Comparison of ENCODE assay signal across 20 cellular contexts in the genomic region with DNA sequence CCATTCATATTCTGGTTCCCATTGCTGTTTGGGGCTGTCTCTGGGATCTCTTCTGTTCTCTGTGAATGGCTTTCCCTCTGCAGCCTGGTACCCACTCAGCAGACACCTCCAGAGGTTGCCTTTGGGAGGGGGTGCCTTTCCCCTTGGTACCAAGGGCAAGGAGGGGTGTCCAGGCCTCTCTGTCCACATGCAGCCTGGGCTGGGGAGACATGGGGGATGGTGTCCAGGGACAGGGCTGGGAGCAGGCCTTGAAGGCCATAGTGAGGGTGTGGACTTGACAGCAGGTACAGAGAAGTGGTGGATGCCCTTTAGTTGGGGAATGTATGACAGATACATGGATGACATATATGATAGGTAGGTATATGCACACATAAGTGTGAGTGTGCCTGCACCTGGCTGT.
A peak's percentile ranks its signal among the peaks of the same experiment; 100 is the strongest.
DNase-seq lines count a peak whose midpoint lies in the region; ATAC-seq and TF ChIP-seq lines count a peak whose summit lies in the region.
"Had no signal": no experiment of that assay in that cellular context is flagged by ENCODE, and none has a peak within 500 bp of the region (broad histone marks: within the 10 kb centered on the region; RNA-seq: fewer than 3 reads in every experiment).

No MANE protein-coding gene starts in this region.

- no peaks in the 10 kb centered on the region for H3K9me3 ChIP-seq in upper lobe of right lung
- H3K9me3 ChIP-seq: BLaER1 treated with 17β-estradiol and CSF1 and Interleukin-3, amounts not matched to agents 10 nM and 100 nM had no signal

- H3K27ac ChIP-seq in upper lobe of right lung (no peak overlapping the region), brain microvascular endothelial cell (no peak overlapping the region)
- H3K27ac ChIP-seq: 22Rv1; BLaER1 treated with 17β-estradiol and CSF1 and Interleukin-3, amounts not matched to agents 10 nM and 100 nM; HL-60 had no signal

- H3K36me3 Mint-ChIP-seq in nephron progenitor cell (ENCODE audit: low read depth): no peaks in the 10 kb centered on the region
- H3K36me3 Mint-ChIP-seq: CD8-positive, alpha-beta T cell had no signal

- peaks cover 7% of the 10 kb centered on the region for H3K27me3 Mint-ChIP-seq in nephron progenitor cell (ENCODE audit: low read depth, poor library complexity)

- no peaks in the 10 kb centered on the region for H3K9me3 Mint-ChIP-seq in nephron progenitor cell
- H3K9me3 Mint-ChIP-seq: CD8-positive, alpha-beta T cell; HFFc6 had no signal

- H3K4me3 ChIP-seq in upper lobe of right lung: no peak overlapping the region
- no peak overlapping the region for H3K4me3 ChIP-seq in brain microvascular endothelial cell (ENCODE audit: low read depth, low read length)
- H3K4me3 ChIP-seq: BLaER1 treated with 17β-estradiol and CSF1 and Interleukin-3, amounts not matched to agents 10 nM and 100 nM; GM12878 had no signal

- in situ Hi-C loops in brain microvascular endothelial cell (cut with HindIII; ENCODE audit: low pct_ligation_motif_present, low sequenced_read_pairs): no loop called here

- no peak for ATAC-seq in upper lobe of right lung
- ATAC-seq: CD8-positive, alpha-beta T cell; GM12878; HCT116 had no signal

- no peaks in the 10 kb centered on the region for H3K36me3 ChIP-seq in upper lobe of right lung
- no peaks in the 10 kb centered on the region for H3K36me3 ChIP-seq in brain microvascular endothelial cell (replicated peaks)
- H3K36me3 ChIP-seq: BLaER1 treated with 17β-estradiol and CSF1 and Interleukin-3, amounts not matched to agents 10 nM and 100 nM had no signal

- intact Hi-C loops in posterior vena cava (cut with DNase I) (no loop called here), upper lobe of right lung (cut with DNase I) (no loop called here)

- TF ChIP-seq CTCF in nephron progenitor cell (IDR thresholded peaks at IDR 0.05) (no peak), upper lobe of right lung (IDR thresholded peaks at IDR 0.05) (no peak), brain microvascular endothelial cell (IDR thresholded peaks at IDR 0.05; ENCODE audit: low read depth, low read length, missing control alignments) (no peak)

- H3K4me1 Mint-ChIP-seq in nephron progenitor cell: peaks cover 11% of the 10 kb centered on the region
- H3K4me1 Mint-ChIP-seq: B cell had no signal

- no peak overlapping the region for H3K4me3 Mint-ChIP-seq in nephron progenitor cell
- H3K4me3 Mint-ChIP-seq: B cell; CD8-positive, alpha-beta T cell; HFFc6 had no signal

- H3K27ac Mint-ChIP-seq in nephron progenitor cell: peak overlapping the region; percentile 69
- H3K27ac Mint-ChIP-seq: B cell; CD8-positive, alpha-beta T cell; HFFc6 had no signal

- DNase-seq in activated effector memory CD4-positive, alpha-beta T cell treated with anti-CD3 and anti-CD28 coated beads, Interleukin-2, amount 50 U/mL, for 16 hours: peak; percentile 14
- no peak for DNase-seq in activated effector memory CD4-positive, alpha-beta T cell treated with Interleukin-2 at 50 U/mL for 16 hours
- DNase-seq in nephron progenitor cell (no peak), posterior vena cava (ENCODE audit: low spot score) (peak; percentile 32), upper lobe of right lung (peak; percentile 28), Ammon's horn (ENCODE audit: low spot score) (no peak), 8988T (no peak), brain microvascular endothelial cell (no peak)
- DNase-seq: Calu3; CD8-positive, alpha-beta T cell; DMS79 treated with DMSO at 0.1 percent for 48 hours; GOT3; H7; HFFc6 had no signal

- H3K4me1 ChIP-seq in upper lobe of right lung: no peaks in the 10 kb centered on the region

- H3K27me3 ChIP-seq in upper lobe of right lung (peaks cover 4% of the 10 kb centered on the region), brain microvascular endothelial cell (replicated peaks) (no peaks in the 10 kb centered on the region)

Comparison
In these comparisons a context has a peak if more than half of its experiments do, and no peak if none do; other contexts are left out.
1. DNase-seq: peak in activated effector memory CD4-positive, alpha-beta T cell treated with anti-CD3 and anti-CD28 coated beads, Interleukin-2, amount 50 U/mL, for 16 hours (single experiment), posterior vena cava (single experiment) and upper lobe of right lung (single experiment); none in activated effector memory CD4-positive, alpha-beta T cell treated with Interleukin-2 at 50 U/mL for 16 hours (single experiment), nephron progenitor cell (single experiment), Ammon's horn (single experiment), 8988T (single experiment) and brain microvascular endothelial cell (single experiment).